ENCODE assay signal across 18 cellular contexts in genomic region chr10:118238573-118239240, GRCh38.
A peak's percentile ranks its signal among the peaks of the same experiment; 100 is the strongest.
DNase-seq lines count a peak whose midpoint lies in the region; TF ChIP-seq lines count a peak whose summit lies in the region.
"Had no signal": no experiment of that assay in that cellular context is flagged by ENCODE, and none has a peak within 500 bp of the region (broad histone marks: within the 10 kb centered on the region; RNA-seq: fewer than 3 reads in every experiment).

No MANE protein-coding gene starts in this region.

- peaks cover 62% of the 10 kb centered on the region for H3K4me1 Mint-ChIP-seq in nephron progenitor cell
- H3K4me1 Mint-ChIP-seq: activated naive CD8-positive, alpha-beta T cell treated with anti-CD3 and anti-CD28 coated beads for 36 hours had no signal

- peaks cover 32% of the 10 kb centered on the region for H3K27me3 Mint-ChIP-seq in nephron progenitor cell (ENCODE audit: low read depth, poor library complexity)

- H3K9me3 Mint-ChIP-seq in nephron progenitor cell: peaks cover 4% of the 10 kb centered on the region
- H3K9me3 Mint-ChIP-seq: activated naive CD8-positive, alpha-beta T cell treated with anti-CD3 and anti-CD28 coated beads for 36 hours had no signal

- no peak overlapping the region for H3K27ac ChIP-seq in RWPE1
- peak overlapping the region; percentile 21 to 41 for H3K27ac ChIP-seq in uterus
- H3K27ac ChIP-seq: 22Rv1, left lung, tibial nerve had no signal

- H3K4me3 ChIP-seq in fibroblast of villous mesenchyme (ENCODE audit: low read depth, low read length) (no peak overlapping the region), uterus (no peak overlapping the region)
- H3K4me3 ChIP-seq: left lung, tibial nerve had no signal

- DNase-seq in DMS53 (lab: John Stamatoyannopoulos, UW): peak; percentile 14
- no peak for DNase-seq in DMS53 treated with DMSO at 0.1 percent for 48 hours (lab: John Stamatoyannopoulos, UW; ENCODE audit: unreplicated experiment)
- DNase-seq in RWPE1 (ENCODE audit: low spot score): peak; percentile 24
- DNase-seq in fibroblast of villous mesenchyme (ENCODE audit: low read depth): peak; percentile 44
- peak in 1 of 2 donors; percentile 49 for DNase-seq in uterus
- no peak for DNase-seq in GM10266 (ENCODE audit: extremely low spot score)
- DNase-seq in NCI-H510A (lab: John Stamatoyannopoulos, UW): no peak
- no peak for DNase-seq in nephron progenitor cell
- DNase-seq: activated CD4-positive, alpha-beta T cell treated with anti-CD3 and anti-CD28 coated beads for 1 hour; activated naive CD8-positive, alpha-beta T cell treated with anti-CD3 and anti-CD28 coated beads for 36 hours; KBM-7; left lung; naive thymus-derived CD4-positive, alpha-beta T cell; NCI-H187 treated with DMSO at 0.1 percent for 48 hours; RPMI8226; stimulated activated CD4-positive, alpha-beta T cell treated with anti-CD3 and anti-CD28 coated beads, Interleukin-2, amount 100 ng/mL, for 24 hours had no signal

- intact Hi-C loops in uterus (cut with DNase I; ENCODE audit: low total_unique reads): no loop called here

- no peak overlapping the region for H3K27ac Mint-ChIP-seq in nephron progenitor cell
- H3K27ac Mint-ChIP-seq: activated naive CD8-positive, alpha-beta T cell treated with anti-CD3 and anti-CD28 coated beads for 36 hours had no signal

- H3K27me3 ChIP-seq in uterus: no peaks in the 10 kb centered on the region

- CTCF ChIA-PET in RWPE1 (lab: Yijun Ruan, JAX): no interaction called here

- no peaks in the 10 kb centered on the region for H3K4me1 ChIP-seq in uterus
- H3K4me1 ChIP-seq: left lung had no signal

- no peak overlapping the region for H3K4me3 Mint-ChIP-seq in nephron progenitor cell
- H3K4me3 Mint-ChIP-seq: activated naive CD8-positive, alpha-beta T cell treated with anti-CD3 and anti-CD28 coated beads for 36 hours; naive thymus-derived CD4-positive, alpha-beta T cell had no signal

- no peaks in the 10 kb centered on the region for H3K36me3 Mint-ChIP-seq in nephron progenitor cell (ENCODE audit: low read depth)
- H3K36me3 Mint-ChIP-seq: activated naive CD8-positive, alpha-beta T cell treated with anti-CD3 and anti-CD28 coated beads for 36 hours; naive thymus-derived CD4-positive, alpha-beta T cell had no signal

- POLR2A ChIA-PET in RWPE1 (lab: Yijun Ruan, JAX; ENCODE audit: low non-redundant PET): no interaction called here

- H3K9me3 ChIP-seq in uterus: no peaks in the 10 kb centered on the region
- H3K9me3 ChIP-seq: left lung, tibial nerve had no signal

- TF ChIP-seq CTCF in RWPE1 (conservative IDR thresholded peaks at IDR 0.05; ENCODE audit: low read depth): no peak
- TF ChIP-seq CTCF in fibroblast of villous mesenchyme (IDR thresholded peaks at IDR 0.05; ENCODE audit: insufficient read depth, low read depth, low read length): no peak
- TF ChIP-seq CTCF in uterus (IDR thresholded peaks at IDR 0.05): no peak
- TF ChIP-seq CTCF in GM10266 (IDR thresholded peaks at IDR 0.05; ENCODE audit: control insufficient read depth, insufficient read depth, low read depth, missing control alignments): no peak
- TF ChIP-seq CTCF in nephron progenitor cell (IDR thresholded peaks at IDR 0.05): no peak

- TF ChIP-seq POLR2A in uterus (IDR thresholded peaks at IDR 0.05): no peak

- no peaks in the 10 kb centered on the region for H3K36me3 ChIP-seq in uterus
- H3K36me3 ChIP-seq: left lung, tibial nerve had no signal

Comparison
In these comparisons a context has a peak if more than half of its experiments do, and no peak if none do; other contexts are left out.
1. DNase-seq: peak in DMS53 (single experiment), RWPE1 (single experiment) and fibroblast of villous mesenchyme (single experiment); none in DMS53 treated with DMSO at 0.1 percent for 48 hours (single experiment), GM10266 (single experiment), NCI-H510A (single experiment) and nephron progenitor cell (single experiment).